9 cellular contexts compared by ENCODE assay signal in the genomic region with DNA sequence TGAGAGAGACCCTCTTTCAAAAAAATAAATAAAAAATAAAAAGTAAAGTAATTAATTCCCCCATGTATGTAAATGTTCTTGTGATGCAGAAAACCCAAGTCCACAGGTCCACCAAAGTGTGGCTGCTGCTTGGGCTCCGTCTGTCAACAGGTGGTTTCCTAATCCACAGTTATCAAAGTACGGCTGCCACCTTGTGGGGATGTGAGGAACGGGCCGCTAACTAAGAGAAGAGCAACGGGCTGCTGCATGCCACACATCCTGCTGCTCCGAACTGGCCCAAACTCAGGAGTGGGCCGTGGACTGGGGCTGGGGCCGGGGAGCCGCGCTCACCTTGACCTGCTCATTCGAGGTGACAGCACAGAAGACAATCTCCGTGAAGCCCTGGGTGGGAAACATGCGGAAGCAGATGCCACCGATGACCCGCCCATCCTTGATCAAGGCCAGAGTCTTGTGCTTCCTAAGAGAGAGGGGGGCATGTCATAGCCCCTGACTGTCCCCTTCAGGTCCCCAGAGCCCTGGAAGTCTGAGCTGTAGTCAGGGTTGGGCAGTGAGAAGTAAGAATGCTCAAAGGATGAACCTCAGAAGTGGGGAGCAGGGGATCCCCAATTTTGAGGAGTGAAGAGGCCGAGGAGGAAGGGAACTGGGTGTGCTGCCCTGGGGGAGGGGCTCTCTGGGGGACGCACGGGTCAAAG. TPM values are rescaled to one million over a fixed set of nuclear protein-coding genes. Genes with fewer than 3 reads are reported as not detected.
DNase-seq lines count a peak whose midpoint lies in the region; ATAC-seq, FAIRE-seq and TF ChIP-seq lines count a peak whose summit lies in the region.
"Had no signal": no experiment of that assay in that cellular context is flagged by ENCODE, and none has a peak within 500 bp of the region (broad histone marks: within the 10 kb centered on the region; RNA-seq: fewer than 3 reads in every experiment).

No MANE protein-coding gene starts in this region.

- H3K36me3 Mint-ChIP-seq in activated T-cell treated with anti-CD3 and anti-CD28 coated beads, Interleukin-2, amount 50 U/mL, for 4 hours (ENCODE audit: insufficient read depth) = peaks cover 19% of the 10 kb centered on the region

- no peak overlapping the region for H3K4me2 ChIP-seq in neural cell (ENCODE audit: low read length)

- DNase-seq in DMS153 treated with DMSO at 0.1 percent for 48 hours (lab: John Stamatoyannopoulos, UW; ENCODE audit: unreplicated experiment) (peak; percentile 62), LoVo (ENCODE audit: low spot score) (peak; percentile 69), RCC 7860 (ENCODE audit: low spot score) (peak; percentile 61), fibroblast of gingiva (ENCODE audit: low read depth) (peak; percentile 65)
- DNase-seq in activated T-cell treated with anti-CD3 and anti-CD28 coated beads, Interleukin-2, amount 50 U/mL, for 4 hours = peak; percentile 79
- peak; percentile 78 for DNase-seq in stimulated activated naive CD8-positive, alpha-beta T cell treated with anti-CD3 and anti-CD28 coated beads, Interleukin-15, Interleukin-2, amounts not matched to agents 100 U/mL and 50 U/mL, for 24 hours

- FAIRE-seq in RCC 7860 (lab: Jason Lieb, UNC) = peak; percentile 36

- H3K4me1 Mint-ChIP-seq in activated T-cell treated with anti-CD3 and anti-CD28 coated beads, Interleukin-2, amount 50 U/mL, for 4 hours (ENCODE audit: low read depth) = peaks cover 31% of the 10 kb centered on the region

- no peak overlapping the region for H3K27ac ChIP-seq in neural cell (ENCODE audit: low read length)

- H3K79me2 ChIP-seq in neural cell (replicated peaks; ENCODE audit: insufficient read depth, low read length) = no peaks in the 10 kb centered on the region

- H3K36me3 ChIP-seq in neural cell (ENCODE audit: insufficient read depth, low read length) = no peaks in the 10 kb centered on the region

- no peak overlapping the region for H2AFZ ChIP-seq in neural cell (ENCODE audit: low read depth, low read length)

- TF ChIP-seq EP300 in neural cell (conservative IDR thresholded peaks at IDR 0.05; ENCODE audit: poor library complexity, severe bottlenecking) = no peak

- peak; percentile 91 for TF ChIP-seq CTCF in neural cell (IDR thresholded peaks at IDR 0.05; ENCODE audit: poor library complexity, severe bottlenecking)

- no peaks in the 10 kb centered on the region for H3K27me3 ChIP-seq in neural cell (ENCODE audit: insufficient read depth, low read depth, low read length)

- no peak overlapping the region for H3K4me3 ChIP-seq in neural cell (ENCODE audit: low read length)

- no peaks in the 10 kb centered on the region for H3K9me3 Mint-ChIP-seq in activated T-cell treated with anti-CD3 and anti-CD28 coated beads, Interleukin-2, amount 50 U/mL, for 4 hours

- no peak overlapping the region for H3K9ac ChIP-seq in neural cell (ENCODE audit: low read length)

- no peaks in the 10 kb centered on the region for H3K9me3 ChIP-seq in neural cell (ENCODE audit: low read length)

- no peak overlapping the region for H3K4me3 Mint-ChIP-seq in activated T-cell treated with anti-CD3 and anti-CD28 coated beads, Interleukin-2, amount 50 U/mL, for 4 hours

- H4K20me1 ChIP-seq in neural cell (ENCODE audit: insufficient read depth) = no peaks in the 10 kb centered on the region

- no peaks in the 10 kb centered on the region for H3K9me2 ChIP-seq in neural cell (ENCODE audit: insufficient read depth, low read length)

- H3F3A ChIP-seq in neural cell (ENCODE audit: insufficient read depth, low read length, poor library complexity, severe bottlenecking) = no peaks in the 10 kb centered on the region

- peak; percentile 12 to 17 for ATAC-seq in activated T-cell treated with anti-CD3 and anti-CD28 coated beads, Interleukin-2, amount 50 U/mL, for 4 hours
- peak; percentile 14 for ATAC-seq in stimulated activated naive CD8-positive, alpha-beta T cell treated with anti-CD3 and anti-CD28 coated beads, Interleukin-15, Interleukin-2, amounts not matched to agents 100 U/mL and 50 U/mL, for 24 hours
- no peak for ATAC-seq in GM21528 (IDR thresholded peaks at IDR 0.05; ENCODE audit: low FRiP score, unreplicated experiment)

- peak; percentile 90 for TF ChIP-seq RAD21 in neural cell (conservative IDR thresholded peaks at IDR 0.05)

- no peaks in the 10 kb centered on the region for H3K27me3 Mint-ChIP-seq in activated T-cell treated with anti-CD3 and anti-CD28 coated beads, Interleukin-2, amount 50 U/mL, for 4 hours (ENCODE audit: low read depth)

TF ChIP-seq in neural cell, 6 proteins besides CTCF, POLR2A, EP300 and RAD21:
- no peak for TF ChIP-seq EZH2 (IDR thresholded peaks at IDR 0.05; ENCODE audit: borderline replicate concordance, insufficient read depth, low read length, poor library complexity, severe bottlenecking)
- TF ChIP-seq SMC3 (conservative IDR thresholded peaks at IDR 0.05; ENCODE audit: poor library complexity) = peak; percentile 92
- no peak for TF ChIP-seq TAF1 (IDR thresholded peaks at IDR 0.05; ENCODE audit: low read depth)
- no peak for TF ChIP-seq MXI1 (conservative IDR thresholded peaks at IDR 0.05; ENCODE audit: poor library complexity, severe bottlenecking)
- TF ChIP-seq, protein P1, sequence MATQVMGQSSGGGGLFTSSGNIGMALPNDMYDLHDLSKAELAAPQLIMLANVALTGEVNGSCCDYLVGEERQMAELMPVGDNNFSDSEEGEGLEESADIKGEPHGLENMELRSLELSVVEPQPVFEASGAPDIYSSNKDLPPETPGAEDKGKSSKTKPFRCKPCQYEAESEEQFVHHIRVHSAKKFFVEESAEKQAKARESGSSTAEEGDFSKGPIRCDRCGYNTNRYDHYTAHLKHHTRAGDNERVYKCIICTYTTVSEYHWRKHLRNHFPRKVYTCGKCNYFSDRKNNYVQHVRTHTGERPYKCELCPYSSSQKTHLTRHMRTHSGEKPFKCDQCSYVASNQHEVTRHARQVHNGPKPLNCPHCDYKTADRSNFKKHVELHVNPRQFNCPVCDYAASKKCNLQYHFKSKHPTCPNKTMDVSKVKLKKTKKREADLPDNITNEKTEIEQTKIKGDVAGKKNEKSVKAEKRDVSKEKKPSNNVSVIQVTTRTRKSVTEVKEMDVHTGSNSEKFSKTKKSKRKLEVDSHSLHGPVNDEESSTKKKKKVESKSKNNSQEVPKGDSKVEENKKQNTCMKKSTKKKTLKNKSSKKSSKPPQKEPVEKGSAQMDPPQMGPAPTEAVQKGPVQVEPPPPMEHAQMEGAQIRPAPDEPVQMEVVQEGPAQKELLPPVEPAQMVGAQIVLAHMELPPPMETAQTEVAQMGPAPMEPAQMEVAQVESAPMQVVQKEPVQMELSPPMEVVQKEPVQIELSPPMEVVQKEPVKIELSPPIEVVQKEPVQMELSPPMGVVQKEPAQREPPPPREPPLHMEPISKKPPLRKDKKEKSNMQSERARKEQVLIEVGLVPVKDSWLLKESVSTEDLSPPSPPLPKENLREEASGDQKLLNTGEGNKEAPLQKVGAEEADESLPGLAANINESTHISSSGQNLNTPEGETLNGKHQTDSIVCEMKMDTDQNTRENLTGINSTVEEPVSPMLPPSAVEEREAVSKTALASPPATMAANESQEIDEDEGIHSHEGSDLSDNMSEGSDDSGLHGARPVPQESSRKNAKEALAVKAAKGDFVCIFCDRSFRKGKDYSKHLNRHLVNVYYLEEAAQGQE (IDR thresholded peaks at IDR 0.05; ENCODE audit: borderline replicate concordance) = no peak
- no peak for TF ChIP-seq POLR2AphosphoS5 (IDR thresholded peaks at IDR 0.05)

RNA-seq across cellular contexts. Expression of a gene that starts 4.3 kb away (rescaled TPM):
- total RNA-seq in activated T-cell treated with anti-CD3 and anti-CD28 coated beads, Interleukin-2, amount 50 U/mL, for 4 hours = 10 to 100 TPM; 70.1 to 92.5 (median 82.4) TPM
- polyA plus RNA-seq in neural cell = 30.5 and 39.9 TPM in 2 replicates
- 12.7 and 15.2 TPM in 2 replicates for polyA minus RNA-seq in neural cell

RNA-seq across cellular contexts. Expression of a gene that starts 4.3 kb away (rescaled TPM):
- 1 to 10 TPM; 2.0 to 8.4 (median 6.9) TPM for total RNA-seq in activated T-cell treated with anti-CD3 and anti-CD28 coated beads, Interleukin-2, amount 50 U/mL, for 4 hours
- polyA plus RNA-seq in neural cell = 0.87 and 2.3 TPM in 2 replicates
- polyA minus RNA-seq in neural cell = not detected in 2 replicates

RNA-seq across cellular contexts. Expression of a gene that starts 5.8 kb away (rescaled TPM):
- total RNA-seq in activated T-cell treated with anti-CD3 and anti-CD28 coated beads, Interleukin-2, amount 50 U/mL, for 4 hours = under 1 TPM in 1 of 3 donors, not detected in 2; 0.10 TPM
- polyA plus RNA-seq in neural cell = not detected in 2 replicates
- polyA minus RNA-seq in neural cell = not detected in 2 replicates
- total RNA-seq: T-helper 2 cell treated with Interferon-gamma antibody and Interleukin-4, amounts not matched to agents 100 ng/mL and 5 ng/mL, for 36 hours had no signal

RNA-seq across cellular contexts. Expression of a gene that starts 18.6 kb away (rescaled TPM):
- under 1 TPM in 2 of 3 donors, not detected in 1; 0.29 to 0.43 TPM for total RNA-seq in activated T-cell treated with anti-CD3 and anti-CD28 coated beads, Interleukin-2, amount 50 U/mL, for 4 hours
- polyA plus RNA-seq in neural cell = 0.69 and 2.5 TPM in 2 replicates
- 0.49 and 1.4 TPM in 2 replicates for polyA minus RNA-seq in neural cell
- total RNA-seq: T-helper 2 cell treated with Interferon-gamma antibody and Interleukin-4, amounts not matched to agents 100 ng/mL and 5 ng/mL, for 36 hours had no signal

RNA-seq across cellular contexts. Expression of a gene that starts 37.9 kb away (rescaled TPM):
- total RNA-seq in activated T-cell treated with anti-CD3 and anti-CD28 coated beads, Interleukin-2, amount 50 U/mL, for 4 hours = 10 to 100 TPM; 76.5 to 81.0 (median 79.1) TPM
- 95.9 and 97.2 TPM in 2 replicates for polyA plus RNA-seq in neural cell
- 69.8 and 76.2 TPM in 2 replicates for polyA minus RNA-seq in neural cell
